Comparison of ENCODE assay signal across 29 cellular contexts in genomic region chr22:38786631-38787030, GRCh38. TPM values are rescaled to one million over a fixed set of nuclear protein-coding genes. Genes with fewer than 3 reads are reported as not detected.
DNase-seq lines count a peak whose midpoint lies in the region; ATAC-seq and TF ChIP-seq lines count a peak whose summit lies in the region.
"Had no signal": no experiment of that assay in that cellular context is flagged by ENCODE, and none has a peak within 500 bp of the region (broad histone marks: within the 10 kb centered on the region; RNA-seq: fewer than 3 reads in every experiment).

No MANE protein-coding gene starts in this region.

- H3K4me3 ChIP-seq in heart left ventricle = no peak overlapping the region
- H3K4me3 ChIP-seq in coronary artery = no peak overlapping the region
- no peak overlapping the region for H3K4me3 ChIP-seq in aorta (ENCODE audit: low read length in 2 of 2)
- H3K4me3 ChIP-seq in neuronal stem cell (ENCODE audit: low read length in 2 of 2) = no peak overlapping the region
- H3K4me3 ChIP-seq: colonic mucosa, lung, SJSA1, spleen, tibial nerve had no signal

- H3K9ac ChIP-seq in neuronal stem cell (ENCODE audit: low read depth, low read length, poor library complexity) = no peak overlapping the region

- no peak overlapping the region for H2BK5ac ChIP-seq in neuronal stem cell (ENCODE audit: low read length)

- H2AK5ac ChIP-seq in neuronal stem cell (ENCODE audit: low read depth, low read length) = no peak overlapping the region

- ATAC-seq in heart left ventricle (no peak), left ventricle myocardium superior (no peak), aorta (ENCODE audit: low FRiP score) (no peak)
- ATAC-seq: activated CD8-positive, alpha-beta T cell treated with anti-CD3 and anti-CD28 coated beads for 36 hours; stimulated activated memory B cell treated with anti-CD40 and anti-IgM and Interleukin-4, amounts not matched to agents 10 μg/mL and 1 μg/mL and 100 μg/mL, for 72 hours had no signal

- no peak overlapping the region for H4K91ac ChIP-seq in neuronal stem cell (ENCODE audit: low read depth, low read length, poor library complexity)

- H3K4me2 ChIP-seq in neuronal stem cell (ENCODE audit: insufficient read depth, low read length, poor library complexity, severe bottlenecking) = no peak overlapping the region

- no peaks in the 10 kb centered on the region for H3K27me3 ChIP-seq in heart left ventricle
- H3K27me3 ChIP-seq in aorta (ENCODE audit: control insufficient read depth in 1 of 2, insufficient read depth in 2 of 2, low read length in 1 of 2) = no peaks in the 10 kb centered on the region
- H3K27me3 ChIP-seq in neuronal stem cell (ENCODE audit: control insufficient read depth in 3 of 3, insufficient read depth in 3 of 3, low read depth in 1 of 3, low read length in 3 of 3) = no peaks in the 10 kb centered on the region
- H3K27me3 ChIP-seq: brain microvascular endothelial cell, colonic mucosa, neutrophil, SJSA1, spleen, tibial nerve had no signal

- H3K4me1 ChIP-seq in heart left ventricle (peaks cover 4 to 74% (median 45%) of the 10 kb centered on the region in 12 donors), aorta (ENCODE audit: control insufficient read depth in 1 of 2, insufficient read depth in 2 of 2, low read length in 2 of 2) (peaks cover 0 to 13% of the 10 kb centered on the region in 2 donors), neuronal stem cell (ENCODE audit: control insufficient read depth in 2 of 2, insufficient read depth in 1 of 2, low read depth in 1 of 2, low read length in 2 of 2) (no peaks in the 10 kb centered on the region)
- H3K4me1 ChIP-seq: colonic mucosa had no signal

- H4K8ac ChIP-seq in neuronal stem cell (ENCODE audit: low read depth, low read length) = no peak overlapping the region

- no peak overlapping the region for H2BK12ac ChIP-seq in neuronal stem cell (ENCODE audit: low read length)

- no peak overlapping the region for H2BK120ac ChIP-seq in neuronal stem cell (ENCODE audit: low read depth, low read length)

- H3K14ac ChIP-seq in neuronal stem cell (ENCODE audit: low read length) = no peak overlapping the region

- DNase-seq in heart left ventricle (no peak), left ventricle myocardium superior (no peak), coronary artery (ENCODE audit: low spot score) (no peak), pons (ENCODE audit: low spot score) (peak; percentile 64), aorta (no peak), activated gamma-delta T cell (lab: John Stamatoyannopoulos, UW) (no peak), AG08396 (ENCODE audit: low spot score) (no peak), neuronal stem cell (ENCODE audit: low spot score) (no peak)
- DNase-seq: activated CD4-positive, alpha-beta T cell treated with anti-CD3 and anti-CD28 coated beads for 1 hour; activated CD8-positive, alpha-beta T cell treated with anti-CD3 and anti-CD28 coated beads for 36 hours; activated effector memory CD4-positive, alpha-beta T cell treated with anti-CD3 and anti-CD28 coated beads, Interleukin-2, amount 50 U/mL, for 16 hours; activated T-cell treated with anti-CD3 and anti-CD28 coated beads for 4 hours; brain microvascular endothelial cell; colonic mucosa; DMS79; GF-D8; islet precursor cell; Kasumi-1; NCI-H1048; NCI-H187; NCI-H2171 treated with DMSO at 0.1 percent for 48 hours; NCI-H69; spleen; stimulated activated CD4-positive, alpha-beta T cell treated with anti-CD3 and anti-CD28 coated beads, Interleukin-2, amount 100 ng/mL, for 48 hours had no signal

- TF ChIP-seq POLR2A in heart left ventricle (IDR thresholded peaks at IDR 0.05) = no peak

- WGBS in heart left ventricle, 4 donors = 61 to 87% (median 68%) methylated on average over 3 of the region's 3 CpGs
- 58 to 62% methylated on average over 3 of the region's 3 CpGs for WGBS in aorta, 2 donors
- WGBS in neuronal stem cell (ENCODE audit: extremely low coverage in 2 of 2, insufficient read length in 2 of 2, insufficient replicate concordance in 1 of 2), 2 donors = no CpG with 5 or more reads among the region's 3 CpGs

- H3K4ac ChIP-seq in neuronal stem cell (ENCODE audit: low read length) = no peak overlapping the region

- H3K18ac ChIP-seq in neuronal stem cell (ENCODE audit: low read length) = no peak overlapping the region

- H3K23ac ChIP-seq in neuronal stem cell (ENCODE audit: low read depth, low read length, poor library complexity) = no peak overlapping the region

- H2AFZ ChIP-seq in neuronal stem cell (ENCODE audit: low read length) = no peak overlapping the region

- peaks cover 0 to 18% (median 10%) of the 10 kb centered on the region in 9 donors for H3K36me3 ChIP-seq in heart left ventricle
- no peaks in the 10 kb centered on the region for H3K36me3 ChIP-seq in aorta (ENCODE audit: control insufficient read depth in 1 of 2, insufficient read depth in 2 of 2, low read length in 1 of 2)
- peaks cover 7 to 12% of the 10 kb centered on the region in 2 donors for H3K36me3 ChIP-seq in neuronal stem cell (replicated peaks in 1 of 2; ENCODE audit: control insufficient read depth in 2 of 2, insufficient read depth in 2 of 2, low read length in 2 of 2)
- H3K36me3 ChIP-seq: colonic mucosa had no signal

- H3K27ac ChIP-seq in heart left ventricle (peak overlapping the region; percentile 74 to 92 (median 82)), coronary artery (peak overlapping the region; percentile 72 to 76), aorta (ENCODE audit: low read depth in 1 of 2, low read length in 2 of 2) (peak overlapping the region; percentile 23 to 33), neuronal stem cell (replicated peaks; ENCODE audit: low read length) (no peak overlapping the region)
- H3K27ac ChIP-seq: brain microvascular endothelial cell, colonic mucosa, neutrophil, SJSA1 had no signal

- no peaks in the 10 kb centered on the region for H3K9me3 ChIP-seq in heart left ventricle
- no peaks in the 10 kb centered on the region for H3K9me3 ChIP-seq in aorta (ENCODE audit: control insufficient read depth, low read length)
- no peaks in the 10 kb centered on the region for H3K9me3 ChIP-seq in neuronal stem cell (replicated peaks in 1 of 2; ENCODE audit: control insufficient read depth in 2 of 2, insufficient read depth in 1 of 2, low read depth in 1 of 2, low read length in 2 of 2)
- H3K9me3 ChIP-seq: colonic mucosa, neutrophil, SJSA1, spleen, tibial nerve had no signal

- TF ChIP-seq CTCF in heart left ventricle (IDR thresholded peaks at IDR 0.05) (no peak), coronary artery (IDR thresholded peaks at IDR 0.05) (no peak)

- no peaks in the 10 kb centered on the region for H3K79me1 ChIP-seq in neuronal stem cell (ENCODE audit: low read depth, low read length)

- intact Hi-C loops in heart left ventricle (cut with DNase I) = loop anchor here in 2 of 10 donors (10.0 kb wide), 2 partner anchors 58 to 138 kb away; partner anchors contain the start of gene NPTXR (in 1 of the 2)
- intact Hi-C loops in left ventricle myocardium superior (cut with micrococcal nuclease) = no loop called here
- intact Hi-C loops in aorta (cut with DNase I) = no loop called here

- H2BK15ac ChIP-seq in neuronal stem cell (ENCODE audit: low read length) = no peak overlapping the region

RNA-seq across cellular contexts. Expression of gene DNAL4, which starts 7.3 kb away (rescaled TPM):
- total RNA-seq in heart left ventricle (10 to 100 TPM in 5 of 9 donors, 1 to 10 TPM in 4; 8.2 to 16.4 (median 10.4) TPM), left ventricle myocardium superior (11.6 TPM), aorta (10 to 100 TPM in 1 of 2 donors, 1 to 10 TPM in 1; 8.2 to 10.8 TPM)
- polyA plus RNA-seq in heart left ventricle (10 to 100 TPM in 1 of 2 donors, 1 to 10 TPM in 1; 7.9 to 14.9 TPM), aorta (10 to 100 TPM in 1 of 2 donors, 1 to 10 TPM in 1; 8.8 to 14.3 TPM)
- 23.4 TPM for polyA plus RNA-seq in neuronal stem cell (2013, experiment 1 of 2)
- polyA plus RNA-seq in neuronal stem cell (2013, experiment 2 of 2) = 22.3 TPM

RNA-seq across cellular contexts. Expression of gene SUN2, which starts 30.8 kb away (rescaled TPM):
- total RNA-seq in heart left ventricle (100 to 1,000 TPM in 6 of 9 donors, 10 to 100 TPM in 3; 75.2 to 405 (median 125) TPM), left ventricle myocardium superior (109 TPM), aorta (100 to 1,000 TPM; 275 to 495 TPM)
- polyA plus RNA-seq in heart left ventricle (100 to 1,000 TPM in 1 of 2 donors, 10 to 100 TPM in 1; 41.3 to 203 TPM), aorta (100 to 1,000 TPM in 1 of 2 donors, 10 to 100 TPM in 1; 95.4 to 303 TPM)
- 19.4 TPM for polyA plus RNA-seq in neuronal stem cell (2013, experiment 1 of 2)
- polyA plus RNA-seq in neuronal stem cell (2013, experiment 2 of 2) = 19.4 TPM

RNA-seq across cellular contexts. Expression of gene NPTXR, which starts 57.2 kb away (rescaled TPM):
- 10 to 100 TPM; 15.4 to 34.0 (median 20.7) TPM for total RNA-seq in heart left ventricle
- 10 to 100 TPM; 18.8 to 19.1 TPM for polyA plus RNA-seq in heart left ventricle
- 23.4 TPM for total RNA-seq in left ventricle myocardium superior
- total RNA-seq in aorta = 10 to 100 TPM; 16.5 to 21.9 TPM
- 10 to 100 TPM in 1 of 2 donors, 1 to 10 TPM in 1; 6.1 to 11.3 TPM for polyA plus RNA-seq in aorta
- polyA plus RNA-seq in neuronal stem cell (2013, experiment 1 of 2) = 3.7 TPM
- 3.7 TPM for polyA plus RNA-seq in neuronal stem cell (2013, experiment 2 of 2)
